25 cellular contexts compared by ENCODE assay signal in the genomic region with DNA sequence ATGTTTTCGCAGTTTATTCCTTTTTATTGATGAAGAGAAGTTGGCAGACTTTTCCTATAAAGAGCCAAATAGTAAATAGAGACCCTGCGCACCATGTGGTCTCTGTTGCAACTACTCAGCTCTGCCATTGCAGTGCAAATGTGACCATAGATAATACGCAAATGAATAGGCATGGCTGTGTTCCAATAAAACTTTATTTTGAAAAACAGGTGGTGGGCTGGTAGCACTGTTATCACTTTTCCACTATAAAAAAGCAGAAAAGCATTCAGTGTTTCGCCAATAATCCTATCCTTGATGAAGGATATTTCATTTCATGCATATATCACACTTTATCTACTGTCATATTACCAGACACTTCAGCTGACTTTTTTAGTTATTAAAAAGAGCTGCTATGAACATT.
"Had no signal": no experiment of that assay in that cellular context is flagged by ENCODE, and none has a peak within 500 bp of the region (broad histone marks: within the 10 kb centered on the region; RNA-seq: fewer than 3 reads in every experiment).

No MANE protein-coding gene starts in this region.

- H3K27ac Mint-ChIP-seq: dendritic cell treated with granulocyte-macrophage colony-stimulating factor and Interleukin-4, amounts not matched to agents 40 ng/mL and 50 ng/mL, for 4 days; endodermal cell; mesothelial cell of epicardium had no signal

- H3K36me3 ChIP-seq: colonic mucosa had no signal

- DNase-seq: colonic mucosa; cortex of kidney; effector CD8-positive, alpha-beta T cell; effector memory CD8-positive, alpha-beta T cell; endodermal cell; erythroblast; esophagus squamous epithelium; foreskin melanocyte; gastrocnemius medialis; glutamatergic neuron; head of caudate nucleus; heart right ventricle; hippocampal formation; left cardiac atrium; left lung; left ventricle myocardium superior; lower lobe of right lung; mesenchymal stem cell; mucosa of descending colon; naive B cell had no signal

- H3K9me3 Mint-ChIP-seq: dendritic cell treated with granulocyte-macrophage colony-stimulating factor and Interleukin-4, amounts not matched to agents 40 ng/mL and 50 ng/mL, for 4 days; effector memory CD8-positive, alpha-beta T cell; endodermal cell had no signal

- H3K27me3 ChIP-seq: colonic mucosa, esophagus squamous epithelium, gastrocnemius medialis, heart right ventricle, left lung had no signal

- FAIRE-seq: keratinocyte had no signal

- H3K4me1 Mint-ChIP-seq: endodermal cell, mesothelial cell of epicardium, naive B cell had no signal

- H3K27me3 Mint-ChIP-seq: dendritic cell treated with granulocyte-macrophage colony-stimulating factor and Interleukin-4, amounts not matched to agents 40 ng/mL and 50 ng/mL, for 4 days; effector memory CD8-positive, alpha-beta T cell; naive B cell had no signal

- H3K4me1 ChIP-seq: colonic mucosa, esophagus squamous epithelium, gastrocnemius medialis, heart right ventricle, left lung, lower lobe of right lung had no signal

- H3K4me3 ChIP-seq: colonic mucosa, esophagus squamous epithelium, gastrocnemius medialis, heart right ventricle, left lung, lower lobe of right lung, mucosa of descending colon had no signal

- H3K27ac ChIP-seq: colonic mucosa, epithelial cell of prostate, esophagus squamous epithelium, gastrocnemius medialis, heart right ventricle, left lung, lower lobe of right lung had no signal

- ATAC-seq: effector memory CD8-positive, alpha-beta T cell; esophagus mucosa; gastrocnemius medialis; heart right ventricle; left cardiac atrium; left lung; left ventricle myocardium superior; lower lobe of right lung; mucosa of descending colon had no signal

- H3K9me3 ChIP-seq: colonic mucosa, esophagus squamous epithelium, gastrocnemius medialis, heart right ventricle, left lung, lower lobe of right lung, mucosa of descending colon had no signal

- H3K4me3 Mint-ChIP-seq: dendritic cell treated with granulocyte-macrophage colony-stimulating factor and Interleukin-4, amounts not matched to agents 40 ng/mL and 50 ng/mL, for 4 days; effector memory CD8-positive, alpha-beta T cell; endodermal cell; mesothelial cell of epicardium; naive B cell had no signal
